ENCODE assay signal across 8 cellular contexts in the genomic region with DNA sequence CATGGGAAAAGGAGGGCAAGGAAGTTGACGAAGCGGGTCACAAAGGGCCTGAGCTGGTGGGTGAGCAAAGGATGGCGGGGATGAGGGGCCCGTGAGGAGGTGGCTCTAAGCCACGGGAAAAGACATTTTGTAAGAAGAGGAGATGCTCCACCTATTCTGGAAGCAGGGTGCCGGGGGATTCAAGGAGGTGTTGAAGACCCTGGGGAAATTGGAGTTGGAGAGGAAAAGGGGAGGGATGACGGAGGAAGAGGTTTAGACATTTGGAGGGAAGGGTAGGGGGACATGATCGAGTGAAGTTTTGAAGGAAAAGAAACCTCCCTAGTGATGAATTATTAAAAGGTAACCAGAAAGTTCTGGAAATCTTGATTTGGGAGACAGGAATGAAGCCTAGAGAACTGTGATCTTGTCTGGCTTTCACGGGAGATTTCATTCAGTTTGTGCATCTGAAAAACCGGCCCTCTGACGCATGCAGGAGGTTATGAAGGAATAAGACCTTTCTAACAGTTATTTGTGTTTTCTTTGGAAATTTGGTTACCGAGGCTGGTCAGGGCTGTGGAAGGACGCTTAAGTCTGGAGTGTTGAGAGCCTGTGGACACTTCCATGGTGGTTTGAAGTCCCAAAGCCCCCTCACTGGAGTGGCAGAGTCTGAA. TPM values are rescaled to one million over a fixed set of nuclear protein-coding genes. Genes with fewer than 3 reads are reported as not detected.
A peak's percentile ranks its signal among the peaks of the same experiment; 100 is the strongest.
DNase-seq lines count a peak whose midpoint lies in the region; ATAC-seq, FAIRE-seq and TF ChIP-seq lines count a peak whose summit lies in the region.

No MANE protein-coding gene starts in this region.

- no peak for DNase-seq in activated CD4-positive, alpha-beta T cell treated with anti-CD3 and anti-CD28 coated beads, Interleukin-2, amount 10 ng/mL, durations not matched to agents 24 days and 14 days
- DNase-seq in activated CD4-positive, alpha-beta T cell treated with anti-CD3 and anti-CD28 coated beads, Interleukin-2, amount 50 U/mL, for 1 hour = no peak
- no peak for DNase-seq in activated naive CD8-positive, alpha-beta T cell treated with anti-CD3 and anti-CD28 coated beads, Interleukin-2, amount 10 ng/mL, durations not matched to agents 7 days and 5 days
- DNase-seq in HepG2 (ENCODE audit: low spot score) = no peak
- no peak for DNase-seq in suprapubic skin (ENCODE audit: low spot score in 2 of 2)
- no peak for DNase-seq in GM13977 (ENCODE audit: low spot score)
- no peak for DNase-seq in anterior cingulate cortex (lab: John Stamatoyannopoulos, UW)
- DNase-seq in NCI-H446 treated with DMSO at 0.1 percent for 48 hours (lab: John Stamatoyannopoulos, UW) = no peak

- no peak for TF ChIP-seq CTCF in HepG2 (CRISPR knock-in tag; IDR thresholded peaks at IDR 0.05)
- no peak for TF ChIP-seq CTCF in suprapubic skin (IDR thresholded peaks at IDR 0.05)
- TF ChIP-seq CTCF in GM13977 (IDR thresholded peaks at IDR 0.05; ENCODE audit: extremely low read depth, insufficient read depth, missing control alignments) = no peak

- H3K4me2 ChIP-seq in HepG2 (ENCODE audit: low read depth, low read length) = peak overlapping the region; percentile 89

- peaks cover 63% of the 10 kb centered on the region for H3K4me1 ChIP-seq in HepG2 (ENCODE audit: insufficient read depth, low read length)
- H3K4me1 ChIP-seq in suprapubic skin = peaks cover 40% of the 10 kb centered on the region

- no peaks in the 10 kb centered on the region for H3K36me3 Mint-ChIP-seq in activated CD4-positive, alpha-beta T cell treated with anti-CD3 and anti-CD28 coated beads, Interleukin-2, amount 10 ng/mL, durations not matched to agents 24 days and 14 days (ENCODE audit: low read depth)
- no peaks in the 10 kb centered on the region for H3K36me3 Mint-ChIP-seq in activated naive CD8-positive, alpha-beta T cell treated with anti-CD3 and anti-CD28 coated beads, Interleukin-2, amount 10 ng/mL, durations not matched to agents 7 days and 5 days

- H3K79me2 ChIP-seq in HepG2 (ENCODE audit: insufficient read depth, low read length) = peaks cover 45% of the 10 kb centered on the region

- H3K4me3 Mint-ChIP-seq in activated CD4-positive, alpha-beta T cell treated with anti-CD3 and anti-CD28 coated beads, Interleukin-2, amount 10 ng/mL, durations not matched to agents 24 days and 14 days = peak overlapping the region; percentile 55
- H3K4me3 Mint-ChIP-seq in activated naive CD8-positive, alpha-beta T cell treated with anti-CD3 and anti-CD28 coated beads, Interleukin-2, amount 10 ng/mL, durations not matched to agents 7 days and 5 days = peak overlapping the region; percentile 69

- in situ Hi-C loops in HepG2 (cut with HindIII; ENCODE audit: extremely low pct_ligation_motif_present, low pct_unique_long_range_greater_than_20kb) (no loop called here), GM13977 (cut with MboI; ENCODE audit: low pct_unique_long_range_greater_than_20kb, low sequenced_read_pairs, unreplicated experiment) (no loop called here)

- ATAC-seq in activated naive CD8-positive, alpha-beta T cell treated with anti-CD3 and anti-CD28 coated beads, Interleukin-2, amount 10 ng/mL, durations not matched to agents 7 days and 5 days (ENCODE audit: low read depth) = no peak
- ATAC-seq in HepG2 = no peak

- TF ChIP-seq POLR2A in HepG2 (IDR thresholded peaks at IDR 0.05; ENCODE audit: insufficient read depth in 1 of 2, low read depth in 2 of 2, low read length in 2 of 2) = no peak
- TF ChIP-seq POLR2A in suprapubic skin (IDR thresholded peaks at IDR 0.05) = no peak

- H3K36me3 ChIP-seq in HepG2 (replicated peaks in 1 of 2; ENCODE audit: control insufficient read depth in 1 of 2, insufficient read depth in 2 of 2, low read length in 2 of 2) = peaks cover 3 to 5% of the 10 kb centered on the region in 2 experiments; a peak in 3 of 5 replicates
- no peaks in the 10 kb centered on the region for H3K36me3 ChIP-seq in suprapubic skin

- POLR2A ChIA-PET in activated naive CD8-positive, alpha-beta T cell treated with anti-CD3 and anti-CD28 coated beads, Interleukin-2, amount 10 ng/mL, durations not matched to agents 7 days and 5 days (lab: Charles Lee) = no interaction called here
- POLR2A ChIA-PET in HepG2 (lab: Yijun Ruan, JAX) = interaction anchor here (0.8 to 1.4 kb wide), 2 partner anchors 10 to 26 kb away, joined by 3 read pairs; no protein-coding TSS in a partner anchor

- H2AFZ ChIP-seq in HepG2 (ENCODE audit: low read length) = no peak overlapping the region

- H3K9me3 Mint-ChIP-seq in activated CD4-positive, alpha-beta T cell treated with anti-CD3 and anti-CD28 coated beads, Interleukin-2, amount 10 ng/mL, durations not matched to agents 24 days and 14 days = no peaks in the 10 kb centered on the region
- no peaks in the 10 kb centered on the region for H3K9me3 Mint-ChIP-seq in activated naive CD8-positive, alpha-beta T cell treated with anti-CD3 and anti-CD28 coated beads, Interleukin-2, amount 10 ng/mL, durations not matched to agents 7 days and 5 days

- H3K4me1 Mint-ChIP-seq in activated CD4-positive, alpha-beta T cell treated with anti-CD3 and anti-CD28 coated beads, Interleukin-2, amount 10 ng/mL, durations not matched to agents 24 days and 14 days = peaks cover 4% of the 10 kb centered on the region
- peaks cover 11% of the 10 kb centered on the region for H3K4me1 Mint-ChIP-seq in activated naive CD8-positive, alpha-beta T cell treated with anti-CD3 and anti-CD28 coated beads, Interleukin-2, amount 10 ng/mL, durations not matched to agents 7 days and 5 days

- H3K27me3 Mint-ChIP-seq in activated CD4-positive, alpha-beta T cell treated with anti-CD3 and anti-CD28 coated beads, Interleukin-2, amount 10 ng/mL, durations not matched to agents 24 days and 14 days = peaks cover 63% of the 10 kb centered on the region
- peaks cover 62% of the 10 kb centered on the region for H3K27me3 Mint-ChIP-seq in activated naive CD8-positive, alpha-beta T cell treated with anti-CD3 and anti-CD28 coated beads, Interleukin-2, amount 10 ng/mL, durations not matched to agents 7 days and 5 days

- TF ChIP-seq RAD21 in HepG2 (CRISPR knock-in tag; IDR thresholded peaks at IDR 0.05) = no peak

- H4K20me1 ChIP-seq in HepG2 (ENCODE audit: insufficient read depth, low read length) = peaks cover 4% of the 10 kb centered on the region

- TF ChIP-seq EP300 in HepG2 (IDR thresholded peaks at IDR 0.05; ENCODE audit: low read depth in 2 of 2, low read length in 2 of 2) = no peak
- no peak for TF ChIP-seq EP300 in HepG2 (CRISPR knock-in tag; IDR thresholded peaks at IDR 0.05; ENCODE audit: borderline replicate concordance)
- no peak for TF ChIP-seq EP300 in suprapubic skin (IDR thresholded peaks at IDR 0.05)

- intact Hi-C loops in activated CD4-positive, alpha-beta T cell treated with anti-CD3 and anti-CD28 coated beads, Interleukin-2, amount 10 ng/mL, durations not matched to agents 24 days and 14 days (cut with micrococcal nuclease) = no loop called here
- intact Hi-C loops in HepG2 (cut with micrococcal nuclease; ENCODE audit: unreplicated experiment) = no loop called here

- no peaks in the 10 kb centered on the region; a peak in 1 of 5 replicates for H3K27me3 ChIP-seq in HepG2 (ENCODE audit: control insufficient read depth in 1 of 2, insufficient read depth in 2 of 2, low read length in 2 of 2)
- H3K27me3 ChIP-seq in suprapubic skin = no peaks in the 10 kb centered on the region

- BruUV-seq in HepG2 (replicated peaks; lab: Mats Ljungman, UMichigan) = no TSS peak

- H3K9ac ChIP-seq in HepG2 (ENCODE audit: insufficient read depth, low read depth, low read length) = peak overlapping the region; percentile 78

- WGBS in HepG2 (ENCODE audit: low lambda C conversion rate) = 10% methylated on average over 11 of the region's 13 CpGs
- WGBS in suprapubic skin = 37% methylated on average over 13 of the region's 13 CpGs

- CTCF ChIA-PET in HepG2 (lab: Yijun Ruan, JAX; ENCODE audit: low intra/inter-chr PET ratio, low total read pairs) = no interaction called here

- FAIRE-seq in HepG2 (lab: Jason Lieb, UNC) = no peak

- H3K4me3 ChIP-seq in HepG2 (replicated peaks in 1 of 3; ENCODE audit: insufficient read depth in 1 of 3, low read depth in 2 of 3, low read length in 3 of 3) (peak overlapping the region; percentile 84 to 90 (median 85)), suprapubic skin (peak overlapping the region; percentile 88)

- no peak overlapping the region for H3K27ac Mint-ChIP-seq in activated CD4-positive, alpha-beta T cell treated with anti-CD3 and anti-CD28 coated beads, Interleukin-2, amount 10 ng/mL, durations not matched to agents 24 days and 14 days
- no peak overlapping the region for H3K27ac Mint-ChIP-seq in activated naive CD8-positive, alpha-beta T cell treated with anti-CD3 and anti-CD28 coated beads, Interleukin-2, amount 10 ng/mL, durations not matched to agents 7 days and 5 days

- H3K9me3 ChIP-seq in HepG2 (ENCODE audit: low read length) = no peaks in the 10 kb centered on the region
- no peaks in the 10 kb centered on the region for H3K9me3 ChIP-seq in suprapubic skin

- H3K27ac ChIP-seq in HepG2 (ENCODE audit: extremely low read length, insufficient read depth, low read length) = no peak overlapping the region
- no peak overlapping the region for H3K27ac ChIP-seq in suprapubic skin

RNA-seq across cellular contexts. Expression of a gene that starts 1.4 kb away (rescaled TPM):
- total RNA-seq in activated CD4-positive, alpha-beta T cell treated with anti-CD3 and anti-CD28 coated beads, Interleukin-2, amount 10 ng/mL, durations not matched to agents 24 days and 14 days = 0.28 and 0.37 TPM in 2 replicates
- total RNA-seq in activated naive CD8-positive, alpha-beta T cell treated with anti-CD3 and anti-CD28 coated beads, Interleukin-2, amount 10 ng/mL, durations not matched to agents 7 days and 5 days = under 1 TPM in 1 of 2 experiments, not detected in 1; 0.20 TPM
- 22.1 and 32.3 TPM in 2 replicates for total RNA-seq in HepG2 (2016; rRNA removed; fragmentation: Illumina TruSeq; extraction: Trizol)
- total RNA-seq in HepG2 (2016; cell fraction: cytosol; rRNA removed; fragmentation: Illumina TruSeq; extraction: Trizol; ENCODE audit: low read depth) = 72.0 and 77.5 TPM in 2 replicates
- 22.7 and 33.9 TPM in 2 replicates for total RNA-seq in HepG2 (2016; cell fraction: insoluble cytoplasmic fraction; rRNA removed; fragmentation: Illumina TruSeq; extraction: Trizol)
- 37.3 and 38.5 TPM in 2 replicates for total RNA-seq in HepG2 (2016; cell fraction: membrane; rRNA removed; fragmentation: Illumina TruSeq; extraction: Trizol)
- 26.1 and 28.3 TPM in 2 replicates for total RNA-seq in HepG2 (2016; cell fraction: nucleus; rRNA removed; fragmentation: Illumina TruSeq; extraction: Trizol)
- polyA plus RNA-seq in HepG2 (2011; rRNA removed) = 23.8 and 30.7 TPM in 2 replicates
- polyA plus RNA-seq in HepG2 (2011; cell fraction: cytosol; rRNA removed) = 21.9 and 24.2 TPM in 2 replicates
- polyA plus RNA-seq in HepG2 (2011; cell fraction: nucleus; rRNA removed) = 68.3 and 80.4 TPM in 2 replicates
- polyA plus RNA-seq in HepG2 (2012) = 19.4 and 20.7 TPM in 2 replicates
- 4.1 and 4.4 TPM in 2 replicates for polyA plus RNA-seq in HepG2 (2016; cell fraction: cytosol; fragmentation: Illumina TruSeq; extraction: Trizol; ENCODE audit: low read depth)
- 22.5 and 25.2 TPM in 2 replicates for polyA plus RNA-seq in HepG2 (2016; cell fraction: insoluble cytoplasmic fraction; fragmentation: Illumina TruSeq; extraction: Trizol; ENCODE audit: low read depth)
- polyA plus RNA-seq in HepG2 (2016; cell fraction: membrane; fragmentation: Illumina TruSeq; extraction: Trizol; ENCODE audit: low read depth) = 14.8 and 15.2 TPM in 2 replicates
- polyA plus RNA-seq in HepG2 (2016; cell fraction: nucleus; fragmentation: Illumina TruSeq; extraction: Trizol; ENCODE audit: insufficient read depth, low read depth) = 63.0 and 65.6 TPM in 2 replicates
- polyA minus RNA-seq in HepG2 (2011; rRNA and poly(A)+ RNA removed; ENCODE audit: low replicate concordance) = 0.07 and 139 TPM in 2 replicates
- polyA minus RNA-seq in HepG2 (2011; cell fraction: cytosol; rRNA and poly(A)+ RNA removed) = 31.4 and 35.0 TPM in 2 replicates
- polyA minus RNA-seq in HepG2 (2011; cell fraction: nucleus; rRNA and poly(A)+ RNA removed) = 12.0 and 20.4 TPM in 2 replicates
- total RNA-seq in suprapubic skin = 10 to 100 TPM; 13.8 to 34.5 (median 18.1) TPM

RNA-seq across cellular contexts. Expression of a gene that starts 35.0 kb away (rescaled TPM):
- 10.7 and 11.1 TPM in 2 replicates for total RNA-seq in activated CD4-positive, alpha-beta T cell treated with anti-CD3 and anti-CD28 coated beads, Interleukin-2, amount 10 ng/mL, durations not matched to agents 24 days and 14 days
- 10 to 100 TPM in 1 of 2 experiments, 1 to 10 TPM in 1; 10.0 to 12.1 TPM for total RNA-seq in activated naive CD8-positive, alpha-beta T cell treated with anti-CD3 and anti-CD28 coated beads, Interleukin-2, amount 10 ng/mL, durations not matched to agents 7 days and 5 days
- total RNA-seq in HepG2 (2016; rRNA removed; fragmentation: Illumina TruSeq; extraction: Trizol) (9.5 and 12.9 TPM in 2 replicates), suprapubic skin (10 to 100 TPM; 33.5 to 61.2 (median 41.7) TPM)
- 4.4 and 6.0 TPM in 2 replicates for total RNA-seq in HepG2 (2016; cell fraction: cytosol; rRNA removed; fragmentation: Illumina TruSeq; extraction: Trizol; ENCODE audit: low read depth)
- 10.6 and 14.1 TPM in 2 replicates for total RNA-seq in HepG2 (2016; cell fraction: insoluble cytoplasmic fraction; rRNA removed; fragmentation: Illumina TruSeq; extraction: Trizol)
- total RNA-seq in HepG2 (2016; cell fraction: membrane; rRNA removed; fragmentation: Illumina TruSeq; extraction: Trizol) = 4.9 and 5.6 TPM in 2 replicates
- 13.2 and 15.2 TPM in 2 replicates for total RNA-seq in HepG2 (2016; cell fraction: nucleus; rRNA removed; fragmentation: Illumina TruSeq; extraction: Trizol)
- polyA plus RNA-seq in HepG2 (2011; rRNA removed) = 12.5 and 14.7 TPM in 2 replicates
- polyA plus RNA-seq in HepG2 (2011; cell fraction: cytosol; rRNA removed) = 7.5 and 10.5 TPM in 2 replicates
- 11.3 TPM in 2 replicates for polyA plus RNA-seq in HepG2 (2011; cell fraction: nucleus; rRNA removed)
- 8.1 and 8.5 TPM in 2 replicates for polyA plus RNA-seq in HepG2 (2012)
- 1.0 and 1.3 TPM in 2 replicates for polyA plus RNA-seq in HepG2 (2016; cell fraction: cytosol; fragmentation: Illumina TruSeq; extraction: Trizol; ENCODE audit: low read depth)
- polyA plus RNA-seq in HepG2 (2016; cell fraction: insoluble cytoplasmic fraction; fragmentation: Illumina TruSeq; extraction: Trizol; ENCODE audit: low read depth) = 9.3 and 10.0 TPM in 2 replicates
- polyA plus RNA-seq in HepG2 (2016; cell fraction: membrane; fragmentation: Illumina TruSeq; extraction: Trizol; ENCODE audit: low read depth) = 2.6 TPM in 2 replicates
- 16.2 and 18.7 TPM in 2 replicates for polyA plus RNA-seq in HepG2 (2016; cell fraction: nucleus; fragmentation: Illumina TruSeq; extraction: Trizol; ENCODE audit: insufficient read depth, low read depth)
- polyA minus RNA-seq in HepG2 (2011; rRNA and poly(A)+ RNA removed; ENCODE audit: low replicate concordance) = 30.7 and 36.9 TPM in 2 replicates
- polyA minus RNA-seq in HepG2 (2011; cell fraction: cytosol; rRNA and poly(A)+ RNA removed) = 12.8 and 15.4 TPM in 2 replicates
- 9.8 and 14.9 TPM in 2 replicates for polyA minus RNA-seq in HepG2 (2011; cell fraction: nucleus; rRNA and poly(A)+ RNA removed)

RNA-seq across cellular contexts. Expression of a gene that starts 45.3 kb away (rescaled TPM):
- total RNA-seq in activated CD4-positive, alpha-beta T cell treated with anti-CD3 and anti-CD28 coated beads, Interleukin-2, amount 10 ng/mL, durations not matched to agents 24 days and 14 days = 5.4 and 6.2 TPM in 2 replicates
- 10 to 100 TPM in 1 of 2 experiments, 1 to 10 TPM in 1; 9.5 to 10.0 TPM for total RNA-seq in activated naive CD8-positive, alpha-beta T cell treated with anti-CD3 and anti-CD28 coated beads, Interleukin-2, amount 10 ng/mL, durations not matched to agents 7 days and 5 days
- total RNA-seq in HepG2 (2016; rRNA removed; fragmentation: Illumina TruSeq; extraction: Trizol) (12.9 and 15.3 TPM in 2 replicates), suprapubic skin (10 to 100 TPM in 3 of 4 donors, 1 to 10 TPM in 1; 9.1 to 17.9 (median 11.1) TPM)
- 15.1 and 19.5 TPM in 2 replicates for total RNA-seq in HepG2 (2016; cell fraction: cytosol; rRNA removed; fragmentation: Illumina TruSeq; extraction: Trizol; ENCODE audit: low read depth)
- 10.8 and 14.4 TPM in 2 replicates for total RNA-seq in HepG2 (2016; cell fraction: insoluble cytoplasmic fraction; rRNA removed; fragmentation: Illumina TruSeq; extraction: Trizol)
- 32.7 and 34.3 TPM in 2 replicates for total RNA-seq in HepG2 (2016; cell fraction: membrane; rRNA removed; fragmentation: Illumina TruSeq; extraction: Trizol)
- 8.1 and 9.4 TPM in 2 replicates for total RNA-seq in HepG2 (2016; cell fraction: nucleus; rRNA removed; fragmentation: Illumina TruSeq; extraction: Trizol)
- polyA plus RNA-seq in HepG2 (2011; rRNA removed) = 16.5 and 18.2 TPM in 2 replicates
- 19.8 and 23.3 TPM in 2 replicates for polyA plus RNA-seq in HepG2 (2011; cell fraction: cytosol; rRNA removed)
- polyA plus RNA-seq in HepG2 (2011; cell fraction: nucleus; rRNA removed) = 8.5 and 9.9 TPM in 2 replicates
- 10.1 and 13.3 TPM in 2 replicates for polyA plus RNA-seq in HepG2 (2012)
- 23.0 and 28.4 TPM in 2 replicates for polyA plus RNA-seq in HepG2 (2016; cell fraction: cytosol; fragmentation: Illumina TruSeq; extraction: Trizol; ENCODE audit: low read depth)
- polyA plus RNA-seq in HepG2 (2016; cell fraction: insoluble cytoplasmic fraction; fragmentation: Illumina TruSeq; extraction: Trizol; ENCODE audit: low read depth) = 13.0 and 14.1 TPM in 2 replicates
- 35.6 and 37.4 TPM in 2 replicates for polyA plus RNA-seq in HepG2 (2016; cell fraction: membrane; fragmentation: Illumina TruSeq; extraction: Trizol; ENCODE audit: low read depth)
- polyA plus RNA-seq in HepG2 (2016; cell fraction: nucleus; fragmentation: Illumina TruSeq; extraction: Trizol; ENCODE audit: insufficient read depth, low read depth) = 15.5 and 18.6 TPM in 2 replicates
- 9.5 and 35.1 TPM in 2 replicates for polyA minus RNA-seq in HepG2 (2011; rRNA and poly(A)+ RNA removed; ENCODE audit: low replicate concordance)
- 9.1 and 9.7 TPM in 2 replicates for polyA minus RNA-seq in HepG2 (2011; cell fraction: cytosol; rRNA and poly(A)+ RNA removed)
- 7.2 and 10.4 TPM in 2 replicates for polyA minus RNA-seq in HepG2 (2011; cell fraction: nucleus; rRNA and poly(A)+ RNA removed)

Comparison
In these comparisons a context has a peak if more than half of its experiments do, and no peak if none do; other contexts are left out.
1. RNA of a gene that starts 1.4 kb away (total RNA-seq): 22.1 to 77.5 TPM in HepG2 and 13.8 to 34.5 TPM in suprapubic skin; 0.28 to 0.37 TPM in activated CD4-positive, alpha-beta T cell treated with anti-CD3 and anti-CD28 coated beads, Interleukin-2, amount 10 ng/mL, durations not matched to agents 24 days and 14 days and 0.20 TPM in activated naive CD8-positive, alpha-beta T cell treated with anti-CD3 and anti-CD28 coated beads, Interleukin-2, amount 10 ng/mL, durations not matched to agents 7 days and 5 days; every median in the first group is over 10 times any median in the second.